ENCODE assay signal across 1 cellular context in genomic region chr11:3340025-3340424, GRCh38.
TF ChIP-seq lines count a peak whose summit lies in the region.

No MANE protein-coding gene starts in this region.

TF ChIP-seq in K562, 482 proteins besides CTCF, POLR2A, EP300 and RAD21 (continued from another document and continues in another):
- no peak for TF ChIP-seq SPI1 (IDR thresholded peaks at IDR 0.05; ENCODE audit: borderline replicate concordance, low read depth, low read length)
- no peak for TF ChIP-seq ZNF449 (CRISPR knock-in tag; IDR thresholded peaks at IDR 0.05)
- no peak for TF ChIP-seq OTX1 (CRISPR knock-in tag; IDR thresholded peaks at IDR 0.05)
- TF ChIP-seq ZNF277 (CRISPR knock-in tag; IDR thresholded peaks at IDR 0.05; ENCODE audit: borderline replicate concordance): no peak
- 0 out of 4 replicates have a peak, but pooled peaks of 1 of the 2 experiments have one; percentile 33 for TF ChIP-seq UBTF (IDR thresholded peaks at IDR 0.05; ENCODE audit: borderline replicate concordance in 1 of 2, low read depth in 2 of 2, low read length in 2 of 2)
- no peak for TF ChIP-seq EGR1 (conservative IDR thresholded peaks at IDR 0.05)
- TF ChIP-seq STAT6 (CRISPR knock-in tag; IDR thresholded peaks at IDR 0.05): no peak
- 0 out of 2 replicates have a peak, but pooled peaks have one; percentile 36 for TF ChIP-seq ARID3A (IDR thresholded peaks at IDR 0.05; ENCODE audit: borderline replicate concordance, low read depth, low read length)
- TF ChIP-seq ZNF699 (CRISPR knock-in tag; IDR thresholded peaks at IDR 0.05; ENCODE audit: insufficient replicate concordance): no peak
- TF ChIP-seq DIDO1 (tag; IDR thresholded peaks at IDR 0.05; ENCODE audit: low read depth): no peak
- no peak for TF ChIP-seq TSHZ1 (CRISPR knock-in tag; IDR thresholded peaks at IDR 0.05)
- no peak for TF ChIP-seq CHAMP1 (IDR thresholded peaks at IDR 0.05)
- no peak for TF ChIP-seq ZBTB9 (CRISPR knock-in tag; IDR thresholded peaks at IDR 0.05)
- no peak for TF ChIP-seq ZNF408 (CRISPR knock-in tag; IDR thresholded peaks at IDR 0.05; ENCODE audit: low read depth)
- TF ChIP-seq MCM7 (IDR thresholded peaks at IDR 0.05): no peak
- TF ChIP-seq CHD4 (IDR thresholded peaks at IDR 0.05; ENCODE audit: insufficient read depth, insufficient replicate concordance, low read depth, low read length, poor library complexity, severe bottlenecking): no peak
- no peak for TF ChIP-seq SNRNP70 (optimal IDR thresholded peaks at IDR 0.05; ENCODE audit: low read depth, low read length)
- TF ChIP-seq ETV5 (CRISPR knock-in tag; IDR thresholded peaks at IDR 0.05; ENCODE audit: low read depth): no peak
- no peak for TF ChIP-seq KLF6 (CRISPR knock-in tag; IDR thresholded peaks at IDR 0.05; ENCODE audit: borderline replicate concordance)
- TF ChIP-seq NKRF (IDR thresholded peaks at IDR 0.05; ENCODE audit: borderline replicate concordance): no peak
- peak; percentile 30; the same call in 1 of the 2 replicates for TF ChIP-seq ZNF324 (CRISPR knock-in tag; IDR thresholded peaks at IDR 0.05)
- TF ChIP-seq ZKSCAN8 (CRISPR knock-in tag; IDR thresholded peaks at IDR 0.05): no peak
- TF ChIP-seq ZNF57 (CRISPR knock-in tag; IDR thresholded peaks at IDR 0.05): no peak
- TF ChIP-seq AFF4 (CRISPR knock-in tag; IDR thresholded peaks at IDR 0.05): no peak
- no peak for TF ChIP-seq PURB (CRISPR knock-in tag; IDR thresholded peaks at IDR 0.05; ENCODE audit: low read depth)
- TF ChIP-seq USF2 (CRISPR knock-in tag; IDR thresholded peaks at IDR 0.05): no peak
- TF ChIP-seq ZFP36 (IDR thresholded peaks at IDR 0.05; ENCODE audit: low read depth, low read length, partially characterized antibody): peak; percentile 0
